ENCODE assay signal across 10 cellular contexts in genomic region chr5:61245486-61245885, GRCh38.
DNase-seq lines count a peak whose midpoint lies in the region; ATAC-seq and TF ChIP-seq lines count a peak whose summit lies in the region.
"Had no signal": no experiment of that assay in that cellular context is flagged by ENCODE, and none has a peak within 500 bp of the region (broad histone marks: within the 10 kb centered on the region; RNA-seq: fewer than 3 reads in every experiment).

No MANE protein-coding gene starts in this region.

- no peak for TF ChIP-seq CTCF in cardiac fibroblast (IDR thresholded peaks at IDR 0.05; ENCODE audit: low read depth, low read length)
- no peak for TF ChIP-seq CTCF in mucosa of descending colon (IDR thresholded peaks at IDR 0.05)
- TF ChIP-seq CTCF in GM13977 (IDR thresholded peaks at IDR 0.05; ENCODE audit: extremely low read depth, insufficient read depth, missing control alignments), result no peak

- intact Hi-C loops in mucosa of descending colon (cut with DNase I, micrococcal nuclease), result no loop called here

- in situ Hi-C loops in GM13977 (cut with MboI; ENCODE audit: low pct_unique_long_range_greater_than_20kb, low sequenced_read_pairs, unreplicated experiment), result no loop called here

- H3K4me3 ChIP-seq in cardiac fibroblast (replicated peaks in 1 of 2; ENCODE audit: low read depth in 2 of 2, low read length in 2 of 2), result no peak overlapping the region
- no peak overlapping the region for H3K4me3 ChIP-seq in mucosa of descending colon

- peaks cover 2% of the 10 kb centered on the region for H3K9me3 ChIP-seq in mucosa of descending colon

- peaks cover 10% of the 10 kb centered on the region for H3K4me1 ChIP-seq in mucosa of descending colon (ENCODE audit: low read depth)

- H3K27ac ChIP-seq in substantia nigra (ENCODE audit: low read depth, low read length, poor library complexity, severe bottlenecking), result no peak overlapping the region

- ATAC-seq in mucosa of descending colon (peak; percentile 85), left lobe of liver (no peak)
- ATAC-seq: effector memory CD8-positive, alpha-beta T cell; stimulated activated naive CD8-positive, alpha-beta T cell treated with anti-CD3 and anti-CD28 coated beads, Interleukin-15, Interleukin-2, amounts not matched to agents 100 U/mL and 50 U/mL, for 24 hours had no signal

- DNase-seq in DMS 273 (lab: John Stamatoyannopoulos, UW; ENCODE audit: unreplicated experiment) (peak; percentile 93), NCI-H1694 treated with DMSO at 0.1 percent for 48 hours (lab: John Stamatoyannopoulos, UW) (peak; percentile 65), cardiac fibroblast (ENCODE audit: low read depth in 2 of 2) (peak; percentile 51 to 52), mucosa of descending colon (peak in 2 of 3 donors; percentile 35 to 66), GM13977 (ENCODE audit: low spot score) (no peak), substantia nigra (lab: John Stamatoyannopoulos, UW) (no peak), left lobe of liver (ENCODE audit: low spot score) (no peak), pons (ENCODE audit: low spot score) (no peak)
- DNase-seq: effector memory CD8-positive, alpha-beta T cell; stimulated activated naive CD8-positive, alpha-beta T cell treated with anti-CD3 and anti-CD28 coated beads, Interleukin-15, Interleukin-2, amounts not matched to agents 100 U/mL and 50 U/mL, for 24 hours had no signal

- H3K36me3 ChIP-seq in mucosa of descending colon (ENCODE audit: low read depth), result no peaks in the 10 kb centered on the region

Comparison
In these comparisons a context has a peak if more than half of its experiments do, and no peak if none do; other contexts are left out.
1. DNase-seq: peak in DMS 273 (single experiment), NCI-H1694 treated with DMSO at 0.1 percent for 48 hours (single experiment), cardiac fibroblast (2 of 2) and mucosa of descending colon (2 of 3); none in GM13977 (single experiment), substantia nigra (0 of 49), left lobe of liver (single experiment) and pons (single experiment).